In the genomic region with DNA sequence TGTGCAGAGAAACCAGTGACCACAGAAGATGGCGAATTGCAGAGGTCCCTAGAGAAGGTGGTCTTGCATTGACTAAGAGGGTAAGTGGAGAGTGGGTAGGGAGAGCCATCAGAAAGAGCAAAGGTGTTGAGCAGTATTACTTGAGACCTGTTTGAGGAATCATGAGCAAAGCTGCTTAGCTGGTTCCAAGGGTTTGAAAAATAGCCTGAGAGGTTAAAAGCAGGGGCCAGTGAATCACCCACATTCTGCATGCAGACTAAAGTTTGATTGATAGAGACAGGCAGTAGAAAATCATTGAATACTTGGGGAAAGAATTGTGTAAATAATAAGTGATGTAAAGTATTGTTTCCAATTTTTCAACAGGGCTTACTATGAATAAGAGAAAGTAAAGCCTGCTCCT, we compare ENCODE assay signal across 15 cellular contexts. TPM values are rescaled to one million over a fixed set of nuclear protein-coding genes. Genes with fewer than 3 reads are reported as not detected.
DNase-seq lines count a peak whose midpoint lies in the region; ATAC-seq and TF ChIP-seq lines count a peak whose summit lies in the region.
"Had no signal": no experiment of that assay in that cellular context is flagged by ENCODE, and none has a peak within 500 bp of the region (broad histone marks: within the 10 kb centered on the region; RNA-seq: fewer than 3 reads in every experiment).

No MANE protein-coding gene starts in this region.

- H3K27ac Mint-ChIP-seq in HFFc6 (no peak overlapping the region), nephron (peak overlapping the region; percentile 11 to 76 (median 54)), endodermal cell (no peak overlapping the region)
- H3K27ac Mint-ChIP-seq: CD4-positive, CD25-positive, alpha-beta regulatory T cell had no signal

- H3K4me1 Mint-ChIP-seq in HFFc6 (ENCODE audit: low read depth) (no peaks in the 10 kb centered on the region), nephron (peaks cover 14% of the 10 kb centered on the region), endodermal cell (peaks cover 7% of the 10 kb centered on the region)
- H3K4me1 Mint-ChIP-seq: CD4-positive, CD25-positive, alpha-beta regulatory T cell had no signal

- H3K36me3 ChIP-seq in body of pancreas (replicated peaks in 1 of 2; ENCODE audit: insufficient read depth in 1 of 2, low read depth in 2 of 2) (no peaks in the 10 kb centered on the region), endodermal cell (ENCODE audit: control insufficient read depth, insufficient read depth, low read length) (no peaks in the 10 kb centered on the region), BE2C (no peaks in the 10 kb centered on the region)
- H3K36me3 ChIP-seq: BLaER1 treated with 17β-estradiol and CSF1 and Interleukin-3, amounts not matched to agents 10 nM and 100 nM had no signal

- no peak overlapping the region for H3K4me3 ChIP-seq in body of pancreas
- H3K4me3 ChIP-seq in endodermal cell (ENCODE audit: low read length), result no peak overlapping the region
- H3K4me3 ChIP-seq in BE2C (ENCODE audit: low read depth, low read length), result no peak overlapping the region
- H3K4me3 ChIP-seq: BLaER1 treated with 17β-estradiol and CSF1 and Interleukin-3, amounts not matched to agents 10 nM and 100 nM; GM23248 had no signal

- TF ChIP-seq POLR2A in body of pancreas (IDR thresholded peaks at IDR 0.05), result no peak

- H3K9ac ChIP-seq in endodermal cell (ENCODE audit: extremely low read depth, low read length, poor library complexity, severe bottlenecking), result no peak overlapping the region
- H3K9ac ChIP-seq: BLaER1 treated with 17β-estradiol and CSF1 and Interleukin-3, amounts not matched to agents 10 nM and 100 nM; GM23248 had no signal

- TF ChIP-seq CTCF in HFFc6 (IDR thresholded peaks at IDR 0.05) (no peak), body of pancreas (IDR thresholded peaks at IDR 0.05) (no peak), nephron (IDR thresholded peaks at IDR 0.05; ENCODE audit: unreplicated experiment in 3 of 3) (no peak), endodermal cell (conservative IDR thresholded peaks at IDR 0.05) (no peak), BE2C (IDR thresholded peaks at IDR 0.05; ENCODE audit: low read depth, low read length) (no peak)

- ATAC-seq in body of pancreas (peak; percentile 45), esophagus mucosa (peak; percentile 90), GM18909 (IDR thresholded peaks at IDR 0.05; ENCODE audit: poor library complexity, unreplicated experiment) (no peak)

- H3K9me3 Mint-ChIP-seq in HFFc6, result no peaks in the 10 kb centered on the region
- H3K9me3 Mint-ChIP-seq in nephron, result no peaks in the 10 kb centered on the region
- H3K9me3 Mint-ChIP-seq in endodermal cell, result no peaks in the 10 kb centered on the region

- H3K4me3 Mint-ChIP-seq in HFFc6, result peak overlapping the region; percentile 38; the same call in 1 of the 2 replicates
- no peak overlapping the region for H3K4me3 Mint-ChIP-seq in nephron
- no peak overlapping the region for H3K4me3 Mint-ChIP-seq in endodermal cell
- H3K4me3 Mint-ChIP-seq: CD4-positive, CD25-positive, alpha-beta regulatory T cell had no signal

- intact Hi-C loops in body of pancreas (cut with DNase I), result no loop called here

- H3K36me3 Mint-ChIP-seq in HFFc6 (ENCODE audit: low read depth) (no peaks in the 10 kb centered on the region), nephron (ENCODE audit: low read depth) (no peaks in the 10 kb centered on the region), endodermal cell (ENCODE audit: low read depth) (no peaks in the 10 kb centered on the region)
- H3K36me3 Mint-ChIP-seq: CD4-positive, CD25-positive, alpha-beta regulatory T cell had no signal

- 75 to 93% methylated on average over 1 of the region's 1 CpG for WGBS in body of pancreas, 2 donors
- WGBS in endodermal cell (ENCODE audit: insufficient coverage in 1 of 2, insufficient read length in 1 of 2), 2 experiments, result 86 to 100% methylated on average over 1 of the region's 1 CpG

- H3K27me3 ChIP-seq in body of pancreas (no peaks in the 10 kb centered on the region), endodermal cell (ENCODE audit: control insufficient read depth, insufficient read depth, low read length, poor library complexity, severe bottlenecking) (no peaks in the 10 kb centered on the region), BE2C (no peaks in the 10 kb centered on the region)
- H3K27me3 ChIP-seq: BLaER1 treated with 17β-estradiol and CSF1 and Interleukin-3, amounts not matched to agents 10 nM and 100 nM had no signal

- H3K27ac ChIP-seq in body of pancreas, result no peak overlapping the region
- no peak overlapping the region for H3K27ac ChIP-seq in endodermal cell (ENCODE audit: low read depth, low read length)
- H3K27ac ChIP-seq: BLaER1 treated with 17β-estradiol and CSF1 and Interleukin-3, amounts not matched to agents 10 nM and 100 nM; GM23248 had no signal

- no peaks in the 10 kb centered on the region for H3K9me3 ChIP-seq in body of pancreas
- H3K9me3 ChIP-seq in endodermal cell (ENCODE audit: control insufficient read depth, low read length), result no peaks in the 10 kb centered on the region
- H3K9me3 ChIP-seq in BE2C, result no peaks in the 10 kb centered on the region
- H3K9me3 ChIP-seq: BLaER1 treated with 17β-estradiol and CSF1 and Interleukin-3, amounts not matched to agents 10 nM and 100 nM had no signal

- no peaks in the 10 kb centered on the region for H3K4me1 ChIP-seq in body of pancreas
- H3K4me1 ChIP-seq in endodermal cell (ENCODE audit: control insufficient read depth, insufficient read depth, low read length), result no peaks in the 10 kb centered on the region
- no peaks in the 10 kb centered on the region for H3K4me1 ChIP-seq in BE2C

- no peak for DNase-seq in HFFc6
- no peak for DNase-seq in body of pancreas
- no peak for DNase-seq in endodermal cell
- DNase-seq in BE2C, result no peak
- DNase-seq: 8988T; AML-193; CD4-positive, CD25-positive, alpha-beta regulatory T cell; DMS53; GF-D8 had no signal

- peaks cover 1% of the 10 kb centered on the region; the same call in 1 of the 2 replicates for H3K27me3 Mint-ChIP-seq in HFFc6 (ENCODE audit: insufficient read depth)
- H3K27me3 Mint-ChIP-seq in nephron (ENCODE audit: low read depth), result no peaks in the 10 kb centered on the region
- no peaks in the 10 kb centered on the region for H3K27me3 Mint-ChIP-seq in endodermal cell (ENCODE audit: insufficient read depth)
- H3K27me3 Mint-ChIP-seq: CD4-positive, CD25-positive, alpha-beta regulatory T cell had no signal

RNA-seq across cellular contexts. Expression of a gene that starts 34.0 kb away (rescaled TPM):
- not detected for total RNA-seq in HFFc6 (2021; fragmentation: NEBNext Ultra II Directional; extraction: Animal tissue kit (Norgen Biotek cat#: 25700))
- total RNA-seq in body of pancreas (10 to 100 TPM; 53.4 to 58.6 TPM), esophagus mucosa (not detected), endodermal cell (1 to 10 TPM in 1 of 2 donors, under 1 TPM in 1; 0.68 to 1.5 TPM)
- 0.96 TPM for polyA plus RNA-seq in endodermal cell (2013, experiment 1 of 2)
- polyA plus RNA-seq in endodermal cell (2013, experiment 2 of 2), result 0.29 TPM
- 0.17 TPM for polyA plus RNA-seq in BE2C (2012; ENCODE audit: insufficient read depth, insufficient read length, low read depth)
- total RNA-seq: CD4-positive, CD25-positive, alpha-beta regulatory T cell; GM23248; HT1080 had no signal
- polyA plus RNA-seq: CD4-positive, CD25-positive, alpha-beta regulatory T cell; GM23248 had no signal

Comparison
In these comparisons a context has a peak if more than half of its experiments do, and no peak if none do; other contexts are left out.
1. H3K27ac Mint-ChIP-seq: peak in nephron (3 of 3); none in HFFc6 (single experiment) and endodermal cell (single experiment).
2. RNA of a gene that starts 34.0 kb away (total RNA-seq): 53.4 to 58.6 TPM in body of pancreas; 0.68 to 1.5 TPM in endodermal cell, not detected in esophagus mucosa (single experiment) and not detected in HFFc6; every median in the first group is over 10 times any median in the second.